ENCODE assay signal across 25 cellular contexts in genomic region chr6:106886444-106886843, GRCh38.
DNase-seq lines count a peak whose midpoint lies in the region; ATAC-seq and TF ChIP-seq lines count a peak whose summit lies in the region.
"Had no signal": no experiment of that assay in that cellular context is flagged by ENCODE, and none has a peak within 500 bp of the region (broad histone marks: within the 10 kb centered on the region; RNA-seq: fewer than 3 reads in every experiment).

No MANE protein-coding gene starts in this region.

- peak overlapping the region; percentile 98 for H3K27ac Mint-ChIP-seq in WTC11
- H3K27ac Mint-ChIP-seq: activated T-cell treated with anti-CD3 and anti-CD28 coated beads, Interleukin-2, amount 50 U/mL, for 24 hours; stimulated activated naive CD8-positive, alpha-beta T cell treated with anti-CD3 and anti-CD28 coated beads, Interleukin-15, amount 100 ng/mL, for 72 hours; T-cell had no signal

- peaks cover 68% of the 10 kb centered on the region for H3K4me1 Mint-ChIP-seq in WTC11
- H3K4me1 Mint-ChIP-seq: stimulated activated naive CD8-positive, alpha-beta T cell treated with anti-CD3 and anti-CD28 coated beads, Interleukin-15, amount 100 ng/mL, for 72 hours; T-cell had no signal

- no peaks in the 10 kb centered on the region for H3K9me3 Mint-ChIP-seq in WTC11
- H3K9me3 Mint-ChIP-seq: activated T-cell treated with anti-CD3 and anti-CD28 coated beads, Interleukin-2, amount 50 U/mL, for 24 hours; stimulated activated naive CD8-positive, alpha-beta T cell treated with anti-CD3 and anti-CD28 coated beads, Interleukin-15, amount 100 ng/mL, for 72 hours; T-cell had no signal

- peak overlapping the region; percentile 38 for H3K27ac ChIP-seq in iPS-18a (ENCODE audit: low read length)
- peak overlapping the region; percentile 70 to 83 (median 81) for H3K27ac ChIP-seq in thyroid gland
- H3K27ac ChIP-seq: adrenal gland, brain microvascular endothelial cell, gastrocnemius medialis, Peyer's patch, tibial artery had no signal

- DNase-seq in NCI-H1417 (lab: John Stamatoyannopoulos, UW) = peak in 2 of 3 experiments; percentile 43 to 66
- no peak for DNase-seq in NCI-H1417 treated with DMSO at 0.1 percent for 48 hours (lab: John Stamatoyannopoulos, UW)
- no peak for DNase-seq in WTC11 (ENCODE audit: low spot score)
- DNase-seq in thyroid gland = no peak
- no peak for DNase-seq in EL
- DNase-seq in middle frontal gyrus (ENCODE audit: extremely low spot score, low spot score) = no peak
- DNase-seq: 8988T; activated naive CD4-positive, alpha-beta T cell; activated T-cell treated with anti-CD3 and anti-CD28 coated beads, Interleukin-2, amount 50 U/mL, for 24 hours; adrenal gland; AML-193; brain microvascular endothelial cell; gastrocnemius medialis; HCEC 1CT; hypothalamus; NCI-H446; Peyer's patch; posterior cingulate gyrus; SIG-M5; stimulated activated naive CD8-positive, alpha-beta T cell treated with anti-CD3 and anti-CD28 coated beads, Interleukin-15, amount 100 ng/mL, for 72 hours; T-cell; tibial artery had no signal

- no peak for TF ChIP-seq POLR2A in thyroid gland (IDR thresholded peaks at IDR 0.05)

- ATAC-seq in WTC11 (peak; percentile 33), HG03378 (IDR thresholded peaks at IDR 0.05; ENCODE audit: unreplicated experiment) (no peak)
- ATAC-seq: gastrocnemius medialis; GM12878; stimulated activated naive CD8-positive, alpha-beta T cell treated with anti-CD3 and anti-CD28 coated beads, Interleukin-15, amount 100 ng/mL, for 72 hours; T-cell had no signal

- no peaks in the 10 kb centered on the region for H3K36me3 ChIP-seq in iPS-18a (ENCODE audit: control insufficient read depth, low read depth, low read length)
- H3K36me3 ChIP-seq in thyroid gland = no peaks in the 10 kb centered on the region
- H3K36me3 ChIP-seq: adrenal gland, brain microvascular endothelial cell, gastrocnemius medialis, Peyer's patch, tibial artery had no signal

- H3K4me3 ChIP-seq in iPS-18a (ENCODE audit: low read length) (peak overlapping the region; percentile 33), thyroid gland (replicated peaks in 1 of 3) (no peak overlapping the region)
- H3K4me3 ChIP-seq: adrenal gland, gastrocnemius medialis, GM12878, Peyer's patch, tibial artery had no signal

- CTCF ChIA-PET in WTC11 (lab: Charles Lee) = interaction anchor here (1.6 to 2.3 kb wide), 3 partner anchors 10 to 93 kb away, joined by 3 to 7 read pairs (median 3); no protein-coding TSS in a partner anchor

- H3K27me3 Mint-ChIP-seq in WTC11 (ENCODE audit: low read depth) = no peaks in the 10 kb centered on the region

- WGBS in thyroid gland, 2 donors = 34 to 35% methylated on average over 5 of the region's 5 CpGs

- TF ChIP-seq CTCF in WTC11 (IDR thresholded peaks at IDR 0.05) (no peak), thyroid gland (IDR thresholded peaks at IDR 0.05) (no peak)

- POLR2A ChIA-PET in WTC11 (lab: Charles Lee) = interaction anchor here (0.5 kb wide), 1 partner anchor 36 kb away, joined by 3 read pairs; no protein-coding TSS in a partner anchor

- intact Hi-C loops in thyroid gland (cut with DNase I) = no loop called here

- no peaks in the 10 kb centered on the region for H3K36me3 Mint-ChIP-seq in WTC11
- H3K36me3 Mint-ChIP-seq: T-cell had no signal

- no peaks in the 10 kb centered on the region for H3K9me3 ChIP-seq in iPS-18a (ENCODE audit: control insufficient read depth, low read depth, low read length)
- no peaks in the 10 kb centered on the region for H3K9me3 ChIP-seq in thyroid gland
- H3K9me3 ChIP-seq: adrenal gland, gastrocnemius medialis, Peyer's patch, tibial artery had no signal

- peak overlapping the region; percentile 46 for H3K4me3 Mint-ChIP-seq in WTC11
- H3K4me3 Mint-ChIP-seq: activated T-cell treated with anti-CD3 and anti-CD28 coated beads, Interleukin-2, amount 50 U/mL, for 24 hours; stimulated activated naive CD8-positive, alpha-beta T cell treated with anti-CD3 and anti-CD28 coated beads, Interleukin-15, amount 100 ng/mL, for 72 hours; T-cell had no signal

- peak overlapping the region; percentile 38 for H3K9ac ChIP-seq in iPS-18a (ENCODE audit: low read length)

- no peaks in the 10 kb centered on the region for H3K27me3 ChIP-seq in iPS-18a (ENCODE audit: control insufficient read depth, insufficient read depth, low read length)
- no peaks in the 10 kb centered on the region for H3K27me3 ChIP-seq in thyroid gland
- H3K27me3 ChIP-seq: adrenal gland, brain microvascular endothelial cell, gastrocnemius medialis, Peyer's patch, tibial artery had no signal

- peaks cover 31% of the 10 kb centered on the region for H3K4me1 ChIP-seq in iPS-18a (ENCODE audit: control insufficient read depth, low read depth, low read length)
- peaks cover 42 to 52% of the 10 kb centered on the region in 2 donors for H3K4me1 ChIP-seq in thyroid gland
- H3K4me1 ChIP-seq: adrenal gland, gastrocnemius medialis, Peyer's patch, tibial artery had no signal

TF ChIP-seq in WTC11, 78 proteins besides CTCF, POLR2A, EP300 and RAD21:
- TF ChIP-seq TEAD1 (CRISPR knock-in tag; IDR thresholded peaks at IDR 0.05) = peak; percentile 90; the same call in 1 of the 2 replicates
- 0 out of 2 replicates have a peak, but pooled peaks have one; percentile 25 for TF ChIP-seq SP1 (CRISPR knock-in tag; conservative IDR thresholded peaks at IDR 0.05)
- no peak for TF ChIP-seq ZNF425 (CRISPR knock-in tag; conservative IDR thresholded peaks at IDR 0.05)

Comparison
In these comparisons a context has a peak if more than half of its experiments do, and no peak if none do; other contexts are left out.
1. DNase-seq: peak in NCI-H1417 (2 of 3); none in NCI-H1417 treated with DMSO at 0.1 percent for 48 hours (single experiment), WTC11 (single experiment), thyroid gland (0 of 2), EL (single experiment) and middle frontal gyrus (single experiment).